Comparison of ENCODE assay signal across 8 cellular contexts in the genomic region with DNA sequence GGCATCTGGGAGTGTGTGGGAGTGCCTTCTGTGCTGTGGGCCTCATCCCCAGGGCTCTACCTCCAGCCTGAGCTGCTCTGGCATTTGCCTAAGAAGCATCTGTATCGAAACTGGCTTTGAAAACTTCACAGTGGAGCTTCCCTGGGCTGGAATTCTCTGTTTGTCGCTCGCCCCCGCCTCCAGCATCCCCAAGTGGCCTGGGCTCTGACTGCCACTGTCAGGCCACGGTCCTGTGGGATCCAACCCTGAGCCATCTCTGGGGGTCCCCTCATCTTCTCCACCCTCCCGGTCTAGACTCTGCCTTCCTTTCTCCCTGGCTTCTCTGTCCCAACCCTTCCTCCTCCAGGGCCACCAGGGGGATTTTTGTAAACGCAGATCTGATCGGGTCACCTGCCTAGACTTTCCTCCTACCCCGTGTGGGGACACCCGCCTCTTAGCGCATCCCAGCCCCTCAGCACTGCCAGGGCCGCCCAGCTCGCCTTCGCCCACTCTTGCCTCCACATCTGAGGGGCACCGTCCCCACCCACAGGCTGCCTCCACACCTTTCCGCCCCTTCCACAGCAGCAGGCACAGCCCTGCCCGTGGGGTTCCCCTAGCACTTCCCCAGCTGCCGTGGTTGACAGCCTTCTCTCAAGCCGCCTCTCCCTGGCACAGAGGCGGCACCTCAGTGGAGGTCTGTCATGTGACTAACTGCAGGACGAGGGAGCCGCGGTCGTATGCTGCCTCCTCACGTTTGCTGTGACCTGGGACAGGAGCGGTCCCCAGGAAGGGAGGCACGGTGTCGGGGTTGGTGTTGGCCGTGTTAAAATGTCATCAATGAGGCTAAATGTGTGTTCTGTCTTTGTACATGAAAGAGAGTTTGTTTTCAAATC. TPM values are rescaled to one million over a fixed set of nuclear protein-coding genes. Genes with fewer than 3 reads are reported as not detected.
A peak's percentile ranks its signal among the peaks of the same experiment; 100 is the strongest.
DNase-seq lines count a peak whose midpoint lies in the region; ATAC-seq and TF ChIP-seq lines count a peak whose summit lies in the region.

No MANE protein-coding gene starts in this region.

- H3K4me3 ChIP-seq in neuronal stem cell (ENCODE audit: low read length in 2 of 2) (no peak overlapping the region), testis (no peak overlapping the region)

- no peaks in the 10 kb centered on the region for H3K36me3 Mint-ChIP-seq in activated CD4-positive, alpha-beta T cell treated with anti-CD3 and anti-CD28 coated beads, Interleukin-2, amount 10 ng/mL, durations not matched to agents 24 days and 14 days (ENCODE audit: low read depth)

- H4K8ac ChIP-seq in neuronal stem cell (ENCODE audit: low read depth, low read length), result no peak overlapping the region

- H3K4me1 ChIP-seq in neuronal stem cell (ENCODE audit: control insufficient read depth in 2 of 2, insufficient read depth in 1 of 2, low read depth in 1 of 2, low read length in 2 of 2) (peaks cover 0 to 2% of the 10 kb centered on the region in 2 donors), testis (peaks cover 19% of the 10 kb centered on the region)

- peaks cover 16% of the 10 kb centered on the region for H3K79me1 ChIP-seq in neuronal stem cell (ENCODE audit: low read depth, low read length)

- no peak overlapping the region for H3K23ac ChIP-seq in neuronal stem cell (ENCODE audit: low read depth, low read length, poor library complexity)

- no peak overlapping the region for H3K4me2 ChIP-seq in neuronal stem cell (ENCODE audit: insufficient read depth, low read length, poor library complexity, severe bottlenecking)

- H3K14ac ChIP-seq in neuronal stem cell (ENCODE audit: low read length), result peak overlapping the region; percentile 91

- H2BK120ac ChIP-seq in neuronal stem cell (ENCODE audit: low read depth, low read length), result no peak overlapping the region

- peak overlapping the region; percentile 69 for H3K27ac Mint-ChIP-seq in activated CD4-positive, alpha-beta T cell treated with anti-CD3 and anti-CD28 coated beads, Interleukin-2, amount 10 ng/mL, durations not matched to agents 24 days and 14 days

- peak; percentile 90 for DNase-seq in activated CD4-positive, alpha-beta T cell treated with anti-CD3 and anti-CD28 coated beads, Interleukin-2, amount 10 ng/mL, durations not matched to agents 24 days and 14 days
- no peak for DNase-seq in neuronal stem cell (ENCODE audit: low spot score)
- peak; percentile 81 for DNase-seq in testis
- no peak for DNase-seq in T1000 (lab: John Stamatoyannopoulos, UW)

- H3K27me3 ChIP-seq in neuronal stem cell (ENCODE audit: control insufficient read depth in 3 of 3, insufficient read depth in 3 of 3, low read depth in 1 of 3, low read length in 3 of 3), result no peaks in the 10 kb centered on the region
- H3K27me3 ChIP-seq in testis, result no peaks in the 10 kb centered on the region

- no peaks in the 10 kb centered on the region for H3K9me3 Mint-ChIP-seq in activated CD4-positive, alpha-beta T cell treated with anti-CD3 and anti-CD28 coated beads, Interleukin-2, amount 10 ng/mL, durations not matched to agents 24 days and 14 days

- intact Hi-C loops in activated CD4-positive, alpha-beta T cell treated with anti-CD3 and anti-CD28 coated beads, Interleukin-2, amount 10 ng/mL, durations not matched to agents 24 days and 14 days (cut with micrococcal nuclease), result loop anchor here (5.0 kb wide), 1 partner anchor 145 kb away; a partner anchor contains a TSS
- intact Hi-C loops in testis (cut with DNase I; ENCODE audit: low total_unique reads), result loop anchor here (10.0 kb wide), 1 partner anchor 152 kb away; no protein-coding TSS in a partner anchor

- H3K9ac ChIP-seq in neuronal stem cell (ENCODE audit: low read depth, low read length, poor library complexity), result peak overlapping the region; percentile 55

- H2AFZ ChIP-seq in neuronal stem cell (ENCODE audit: low read length), result no peak overlapping the region

- ATAC-seq in HG02798 (IDR thresholded peaks at IDR 0.05; ENCODE audit: poor library complexity, unreplicated experiment), result peak; percentile 77
- no peak for ATAC-seq in HG02938 (IDR thresholded peaks at IDR 0.05; ENCODE audit: unreplicated experiment)

- no peaks in the 10 kb centered on the region for H3K27me3 Mint-ChIP-seq in activated CD4-positive, alpha-beta T cell treated with anti-CD3 and anti-CD28 coated beads, Interleukin-2, amount 10 ng/mL, durations not matched to agents 24 days and 14 days

- H3K27ac ChIP-seq in cingulate gyrus (ENCODE audit: low read depth, low read length), result peak overlapping the region; percentile 52
- H3K27ac ChIP-seq in neuronal stem cell (replicated peaks; ENCODE audit: low read length), result no peak overlapping the region
- no peak overlapping the region for H3K27ac ChIP-seq in testis

- H3K4ac ChIP-seq in neuronal stem cell (ENCODE audit: low read length), result no peak overlapping the region

- TF ChIP-seq POLR2A in testis (IDR thresholded peaks at IDR 0.05), result no peak

- peak overlapping the region; percentile 65 for H3K4me3 Mint-ChIP-seq in activated CD4-positive, alpha-beta T cell treated with anti-CD3 and anti-CD28 coated beads, Interleukin-2, amount 10 ng/mL, durations not matched to agents 24 days and 14 days

- H2AK5ac ChIP-seq in neuronal stem cell (ENCODE audit: low read depth, low read length), result no peak overlapping the region

- H3K36me3 ChIP-seq in neuronal stem cell (replicated peaks in 1 of 2; ENCODE audit: control insufficient read depth in 2 of 2, insufficient read depth in 2 of 2, low read length in 2 of 2) (peaks cover 0 to 4% of the 10 kb centered on the region in 2 donors), testis (ENCODE audit: low read depth, missing control alignments) (no peaks in the 10 kb centered on the region)

- TF ChIP-seq CTCF in GM12874 (IDR thresholded peaks at IDR 0.05; ENCODE audit: insufficient read depth, low read depth, low read length) (peak; percentile 40; the same call in 1 of the 2 replicates), testis (IDR thresholded peaks at IDR 0.05) (peak in 1 of 3 experiments; percentile 33)

- H3K4me1 Mint-ChIP-seq in activated CD4-positive, alpha-beta T cell treated with anti-CD3 and anti-CD28 coated beads, Interleukin-2, amount 10 ng/mL, durations not matched to agents 24 days and 14 days, result peaks cover 13% of the 10 kb centered on the region

- H2BK5ac ChIP-seq in neuronal stem cell (ENCODE audit: low read length), result peak overlapping the region; percentile 53

- H3K9me3 ChIP-seq in neuronal stem cell (replicated peaks in 1 of 2; ENCODE audit: control insufficient read depth in 2 of 2, insufficient read depth in 1 of 2, low read depth in 1 of 2, low read length in 2 of 2) (no peaks in the 10 kb centered on the region), testis (no peaks in the 10 kb centered on the region)

- no CpG with 5 or more reads among the region's 29 CpGs for WGBS in neuronal stem cell (ENCODE audit: extremely low coverage in 2 of 2, insufficient read length in 2 of 2, insufficient replicate concordance in 1 of 2), 2 donors
- 71 to 73% methylated on average over 27 to 29 of the region's 29 CpGs for WGBS in testis, 2 donors

- no peak overlapping the region for H2BK12ac ChIP-seq in neuronal stem cell (ENCODE audit: low read length)

- no peak overlapping the region for H2BK15ac ChIP-seq in neuronal stem cell (ENCODE audit: low read length)

- H3K18ac ChIP-seq in neuronal stem cell (ENCODE audit: low read length), result peak overlapping the region; percentile 18

- no peak overlapping the region for H4K91ac ChIP-seq in neuronal stem cell (ENCODE audit: low read depth, low read length, poor library complexity)

RNA-seq across cellular contexts. Expression of a gene that starts 12.0 kb away (rescaled TPM):
- 16.6 and 20.9 TPM in 2 replicates for total RNA-seq in activated CD4-positive, alpha-beta T cell treated with anti-CD3 and anti-CD28 coated beads, Interleukin-2, amount 10 ng/mL, durations not matched to agents 24 days and 14 days
- polyA plus RNA-seq in neuronal stem cell (2013, experiment 1 of 2), result 7.1 TPM
- 7.2 TPM for polyA plus RNA-seq in neuronal stem cell (2013, experiment 2 of 2)
- 10 to 100 TPM; 11.2 to 13.5 TPM for total RNA-seq in testis
- 5.3 TPM for polyA plus RNA-seq in testis (ENCODE audit: insufficient read depth, low read depth, low replicate concordance)

RNA-seq across cellular contexts. Expression of a gene that starts 15.8 kb away (rescaled TPM):
- total RNA-seq in activated CD4-positive, alpha-beta T cell treated with anti-CD3 and anti-CD28 coated beads, Interleukin-2, amount 10 ng/mL, durations not matched to agents 24 days and 14 days, result not detected in 2 replicates
- 0.96 TPM for polyA plus RNA-seq in neuronal stem cell (2013, experiment 1 of 2)
- polyA plus RNA-seq in neuronal stem cell (2013, experiment 2 of 2), result 1.1 TPM
- total RNA-seq in testis, result 1 to 10 TPM; 1.1 to 1.7 TPM
- polyA plus RNA-seq in testis (ENCODE audit: insufficient read depth, low read depth, low replicate concordance), result not detected

RNA-seq across cellular contexts. Expression of a gene that starts 26.9 kb away (rescaled TPM):
- total RNA-seq in activated CD4-positive, alpha-beta T cell treated with anti-CD3 and anti-CD28 coated beads, Interleukin-2, amount 10 ng/mL, durations not matched to agents 24 days and 14 days, result 105 and 122 TPM in 2 replicates
- polyA plus RNA-seq in neuronal stem cell (2013, experiment 1 of 2), result 244 TPM
- 240 TPM for polyA plus RNA-seq in neuronal stem cell (2013, experiment 2 of 2)
- 100 to 1,000 TPM; 180 to 190 TPM for total RNA-seq in testis
- 182 TPM for polyA plus RNA-seq in testis (ENCODE audit: insufficient read depth, low read depth, low replicate concordance)

RNA-seq across cellular contexts. Expression of a gene that starts 27.0 kb away (rescaled TPM):
- total RNA-seq in activated CD4-positive, alpha-beta T cell treated with anti-CD3 and anti-CD28 coated beads, Interleukin-2, amount 10 ng/mL, durations not matched to agents 24 days and 14 days, result 40.7 and 41.7 TPM in 2 replicates
- 31.4 TPM for polyA plus RNA-seq in neuronal stem cell (2013, experiment 1 of 2)
- 29.6 TPM for polyA plus RNA-seq in neuronal stem cell (2013, experiment 2 of 2)
- 10 to 100 TPM; 18.0 to 19.4 TPM for total RNA-seq in testis
- polyA plus RNA-seq in testis (ENCODE audit: insufficient read depth, low read depth, low replicate concordance), result 7.7 TPM

RNA-seq across cellular contexts. Expression of a gene that starts 33.3 kb away (rescaled TPM):
- 34.1 and 37.5 TPM in 2 replicates for total RNA-seq in activated CD4-positive, alpha-beta T cell treated with anti-CD3 and anti-CD28 coated beads, Interleukin-2, amount 10 ng/mL, durations not matched to agents 24 days and 14 days
- 6.3 TPM for polyA plus RNA-seq in neuronal stem cell (2013, experiment 1 of 2)
- 6.9 TPM for polyA plus RNA-seq in neuronal stem cell (2013, experiment 2 of 2)
- total RNA-seq in testis, result 10 to 100 TPM; 72.8 to 78.8 TPM
- polyA plus RNA-seq in testis (ENCODE audit: insufficient read depth, low read depth, low replicate concordance), result 58.6 TPM

Comparison
In these comparisons a context has a peak if more than half of its experiments do, and no peak if none do; other contexts are left out.
1. DNase-seq: peak in activated CD4-positive, alpha-beta T cell treated with anti-CD3 and anti-CD28 coated beads, Interleukin-2, amount 10 ng/mL, durations not matched to agents 24 days and 14 days (single experiment) and testis (single experiment); none in neuronal stem cell (single experiment) and T1000 (single experiment).